In the genomic region with DNA sequence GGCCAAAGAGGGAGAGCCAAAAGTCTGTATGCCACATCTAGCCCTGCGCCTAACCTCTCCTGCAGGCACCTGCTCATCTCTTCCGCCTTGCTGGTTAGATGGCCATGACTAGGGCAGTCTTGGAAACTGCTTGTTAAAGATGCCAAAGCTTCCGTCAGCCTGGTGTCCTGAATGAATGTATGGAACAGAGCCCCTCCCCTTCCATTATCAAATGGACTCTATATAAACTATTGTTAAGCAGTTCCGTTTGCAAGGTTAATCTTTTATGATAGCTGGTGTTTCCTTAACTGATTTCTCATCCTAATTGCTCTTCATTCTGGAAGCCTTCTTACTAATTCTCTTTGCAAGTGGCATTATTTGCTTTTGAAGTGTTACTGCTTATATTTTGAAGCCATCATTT, we compare ENCODE assay signal across 17 cellular contexts.
DNase-seq lines count a peak whose midpoint lies in the region; ATAC-seq and TF ChIP-seq lines count a peak whose summit lies in the region.
"Had no signal": no experiment of that assay in that cellular context is flagged by ENCODE, and none has a peak within 500 bp of the region (broad histone marks: within the 10 kb centered on the region; RNA-seq: fewer than 3 reads in every experiment).

No MANE protein-coding gene starts in this region.

- peak overlapping the region; percentile 67 for H3K27ac Mint-ChIP-seq in activated T-cell treated with anti-CD3 and anti-CD28 coated beads, Interleukin-2, amount 50 U/mL, for 72 hours
- H3K27ac Mint-ChIP-seq in activated T-cell treated with anti-CD3 and anti-CD28 coated beads, Interleukin-2, amount 50 U/mL, for 24 hours: no peak overlapping the region
- H3K27ac Mint-ChIP-seq: GM23338 had no signal

- H3K27me3 ChIP-seq in hepatocyte: no peaks in the 10 kb centered on the region

- no peaks in the 10 kb centered on the region for H3K9me2 ChIP-seq in hepatocyte (replicated peaks; ENCODE audit: insufficient read depth)

- no peaks in the 10 kb centered on the region for H3K9me3 Mint-ChIP-seq in activated T-cell treated with anti-CD3 and anti-CD28 coated beads, Interleukin-2, amount 50 U/mL, for 72 hours
- no peaks in the 10 kb centered on the region for H3K9me3 Mint-ChIP-seq in activated T-cell treated with anti-CD3 and anti-CD28 coated beads, Interleukin-2, amount 50 U/mL, for 24 hours
- H3K9me3 Mint-ChIP-seq: activated T-cell treated with anti-CD3 and anti-CD28 coated beads, Interleukin-2, amount 50 U/mL, for 4 hours; GM23338; naive thymus-derived CD8-positive, alpha-beta T cell had no signal

- H3K4me2 ChIP-seq in hepatocyte: peak overlapping the region; percentile 55
- H3K4me2 ChIP-seq: GM23338, KMS-11 had no signal

- no peak for DNase-seq in activated T-cell treated with anti-CD3 and anti-CD28 coated beads, Interleukin-2, amount 50 U/mL, for 72 hours
- DNase-seq in activated T-cell treated with anti-CD3 and anti-CD28 coated beads, Interleukin-2, amount 50 U/mL, for 24 hours: no peak
- DNase-seq in SW480 (ENCODE audit: low spot score): peak; percentile 28
- DNase-seq in hepatocyte (ENCODE audit: low spot score): peak; percentile 28
- DNase-seq in H4 (ENCODE audit: low spot score): no peak
- DNase-seq in midbrain (lab: John Stamatoyannopoulos, UW): no peak
- no peak for DNase-seq in HEK293T (ENCODE audit: extremely low spot score)
- DNase-seq: activated CD4-positive, alpha-beta T cell treated with anti-CD3 and anti-CD28 coated beads for 1 hour; activated T-cell treated with anti-CD3 and anti-CD28 coated beads, Interleukin-2, amount 50 U/mL, for 4 hours; COR-L47; hypothalamus; naive thymus-derived CD8-positive, alpha-beta T cell; right cardiac atrium; stimulated activated CD4-positive, alpha-beta T cell treated with anti-CD3 and anti-CD28 coated beads, Interleukin-4, amount 100 ng/mL, for 1 hour had no signal

- H3K4me3 Mint-ChIP-seq in activated T-cell treated with anti-CD3 and anti-CD28 coated beads, Interleukin-2, amount 50 U/mL, for 72 hours: no peak overlapping the region
- no peak overlapping the region for H3K4me3 Mint-ChIP-seq in activated T-cell treated with anti-CD3 and anti-CD28 coated beads, Interleukin-2, amount 50 U/mL, for 24 hours
- H3K4me3 Mint-ChIP-seq: activated T-cell treated with anti-CD3 and anti-CD28 coated beads, Interleukin-2, amount 50 U/mL, for 4 hours; GM23338 had no signal

- H3K4me3 ChIP-seq in hepatocyte: no peak overlapping the region
- H3K4me3 ChIP-seq: GM23338 had no signal

- TF ChIP-seq CTCF in hepatocyte (IDR thresholded peaks at IDR 0.05; ENCODE audit: poor library complexity): no peak

- H2AFZ ChIP-seq in hepatocyte: peak overlapping the region; percentile 14
- H2AFZ ChIP-seq: GM23338 had no signal

- WGBS in hepatocyte (ENCODE audit: low lambda C conversion rate, missing lambda C conversion rate): 81% methylated on average over 4 of the region's 4 CpGs

- peaks cover 6% of the 10 kb centered on the region for H3K4me1 ChIP-seq in hepatocyte (ENCODE audit: insufficient read depth)

- H4K20me1 ChIP-seq in hepatocyte (ENCODE audit: insufficient read depth, poor library complexity, severe bottlenecking): no peaks in the 10 kb centered on the region

- H3K9me3 ChIP-seq in hepatocyte (ENCODE audit: low read depth): no peaks in the 10 kb centered on the region

- CTCF ChIA-PET in HEK293T (lab: Yijun Ruan, JAX): no interaction called here

- H3K79me2 ChIP-seq in hepatocyte: no peaks in the 10 kb centered on the region

- H3K27ac ChIP-seq in hepatocyte: peak overlapping the region; percentile 90
- peak overlapping the region; percentile 25 for H3K27ac ChIP-seq in temporal lobe (ENCODE audit: low read depth, low read length)
- H3K27ac ChIP-seq: KMS-11 had no signal

- POLR2A ChIA-PET in HEK293T (lab: Yijun Ruan, JAX): no interaction called here

- no peaks in the 10 kb centered on the region for H3K27me3 Mint-ChIP-seq in activated T-cell treated with anti-CD3 and anti-CD28 coated beads, Interleukin-2, amount 50 U/mL, for 72 hours (ENCODE audit: low read depth)
- no peaks in the 10 kb centered on the region for H3K27me3 Mint-ChIP-seq in activated T-cell treated with anti-CD3 and anti-CD28 coated beads, Interleukin-2, amount 50 U/mL, for 24 hours
- H3K27me3 Mint-ChIP-seq: naive thymus-derived CD8-positive, alpha-beta T cell had no signal

- no peaks in the 10 kb centered on the region for H3K36me3 ChIP-seq in hepatocyte (replicated peaks; ENCODE audit: insufficient read depth, low read depth)

- H3K4me1 Mint-ChIP-seq in activated T-cell treated with anti-CD3 and anti-CD28 coated beads, Interleukin-2, amount 50 U/mL, for 72 hours (ENCODE audit: low read depth): peaks cover 6% of the 10 kb centered on the region
- peaks cover 14% of the 10 kb centered on the region for H3K4me1 Mint-ChIP-seq in activated T-cell treated with anti-CD3 and anti-CD28 coated beads, Interleukin-2, amount 50 U/mL, for 24 hours (ENCODE audit: low read depth)
- H3K4me1 Mint-ChIP-seq: GM23338 had no signal

- peaks cover 0 to 14% of the 10 kb centered on the region in 2 donors for H3K36me3 Mint-ChIP-seq in activated T-cell treated with anti-CD3 and anti-CD28 coated beads, Interleukin-2, amount 50 U/mL, for 72 hours (ENCODE audit: insufficient read depth in 2 of 2)
- peaks cover 62% of the 10 kb centered on the region for H3K36me3 Mint-ChIP-seq in activated T-cell treated with anti-CD3 and anti-CD28 coated beads, Interleukin-2, amount 50 U/mL, for 24 hours (ENCODE audit: low read depth)

- no peak for ATAC-seq in activated T-cell treated with anti-CD3 and anti-CD28 coated beads, Interleukin-2, amount 50 U/mL, for 72 hours (replicated peaks in 1 of 2)
- ATAC-seq: GM23338; naive thymus-derived CD8-positive, alpha-beta T cell had no signal

TF ChIP-seq in HEK293T, 16 proteins besides CTCF, POLR2A, EP300 and RAD21:
- TF ChIP-seq ARNT (IDR thresholded peaks at IDR 0.05) (no peak), L3MBTL2 (conservative IDR thresholded peaks at IDR 0.05) (no peak), NFRKB (IDR thresholded peaks at IDR 0.05) (no peak), FOXA1 (IDR thresholded peaks at IDR 0.05) (no peak), ZNF384 (IDR thresholded peaks at IDR 0.05) (no peak), ELF4 (IDR thresholded peaks at IDR 0.05) (no peak)

Comparison
In these comparisons a context has a peak if more than half of its experiments do, and no peak if none do; other contexts are left out.
1. DNase-seq: peak in SW480 (single experiment) and hepatocyte (single experiment); none in activated T-cell treated with anti-CD3 and anti-CD28 coated beads, Interleukin-2, amount 50 U/mL, for 72 hours (0 of 2), activated T-cell treated with anti-CD3 and anti-CD28 coated beads, Interleukin-2, amount 50 U/mL, for 24 hours (single experiment), H4 (single experiment), midbrain (single experiment) and HEK293T (single experiment).